7 cellular contexts compared by ENCODE assay signal in the genomic region with DNA sequence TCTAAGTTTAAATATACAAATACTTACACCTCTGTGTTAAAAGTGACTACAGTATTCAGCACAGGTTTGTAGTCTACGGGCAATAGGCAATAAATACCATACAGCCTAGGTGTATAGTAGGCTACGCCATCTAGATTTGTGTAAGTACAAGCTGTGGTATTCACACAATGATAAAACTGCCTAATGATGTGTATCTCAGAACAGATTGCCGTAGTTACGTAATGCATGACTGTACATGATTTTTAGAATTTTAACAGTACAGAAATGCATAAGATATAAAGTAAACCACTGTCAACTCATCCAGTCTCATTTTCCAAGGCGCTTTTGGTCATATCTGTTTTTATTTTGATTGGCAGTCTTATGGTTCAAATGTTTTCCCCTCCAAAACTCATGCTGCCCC.
"Had no signal": no experiment of that assay in that cellular context is flagged by ENCODE, and none has a peak within 500 bp of the region (broad histone marks: within the 10 kb centered on the region; RNA-seq: fewer than 3 reads in every experiment).

No MANE protein-coding gene starts in this region.

- H3K4me3 Mint-ChIP-seq: IgD-negative memory B cell had no signal

- H3K27ac Mint-ChIP-seq: IgD-negative memory B cell had no signal

- FAIRE-seq: HepG2, HTR-8/SVneo, K562 had no signal

- H3K27me3 Mint-ChIP-seq: IgD-negative memory B cell had no signal

- DNase-seq: IMR-90, KBM-7 had no signal

- H3K4me1 Mint-ChIP-seq: IgD-negative memory B cell had no signal

- H3K27ac ChIP-seq: HL-60 had no signal

- H3K4me3 ChIP-seq: K562 had no signal
